Comparison of ENCODE assay signal across 8 cellular contexts in genomic region chr19:10424011-10424637, GRCh38. TPM values are rescaled to one million over a fixed set of nuclear protein-coding genes. Genes with fewer than 3 reads are reported as not detected.
DNase-seq lines count a peak whose midpoint lies in the region; ATAC-seq and TF ChIP-seq lines count a peak whose summit lies in the region.

No MANE protein-coding gene starts in this region.

- no peaks in the 10 kb centered on the region for H3K36me3 Mint-ChIP-seq in HFFc6 (ENCODE audit: low read depth)

- peaks cover 10% of the 10 kb centered on the region for H3K27me3 Mint-ChIP-seq in HFFc6 (ENCODE audit: insufficient read depth)

- peak overlapping the region; percentile 10 to 29 for H3K4me3 ChIP-seq in esophagus (ENCODE audit: low read depth in 1 of 2, low read length in 2 of 2)
- H3K4me3 ChIP-seq in mononuclear cell (ENCODE audit: low read length), result peak overlapping the region; percentile 21
- peak overlapping the region; percentile 40 for H3K4me3 ChIP-seq in thymus (ENCODE audit: low read length)

- peak; percentile 96 for TF ChIP-seq CTCF in HFFc6 (IDR thresholded peaks at IDR 0.05)

- H3K9me3 Mint-ChIP-seq in HFFc6, result no peaks in the 10 kb centered on the region

- peaks cover 8 to 18% of the 10 kb centered on the region in 2 donors for H3K4me1 ChIP-seq in esophagus (ENCODE audit: control insufficient read depth in 2 of 2, insufficient read depth in 2 of 2, low read length in 1 of 2)
- peaks cover 92% of the 10 kb centered on the region for H3K4me1 ChIP-seq in mononuclear cell (ENCODE audit: insufficient read depth, low read length)
- H3K4me1 ChIP-seq in thymus (ENCODE audit: control insufficient read depth, insufficient read depth, low read length), result peaks cover 12% of the 10 kb centered on the region

- peak overlapping the region; percentile 71 for H3K4me3 Mint-ChIP-seq in HFFc6

- H3K4me1 Mint-ChIP-seq in HFFc6 (ENCODE audit: low read depth), result peaks cover 48% of the 10 kb centered on the region

- H3K27ac ChIP-seq in esophagus (ENCODE audit: low read depth in 2 of 2, low read length in 1 of 2), result peak overlapping the region in 1 of 2 donors; percentile 14
- no peak overlapping the region for H3K27ac ChIP-seq in thymus (ENCODE audit: low read depth)

- ATAC-seq in GM21528 (IDR thresholded peaks at IDR 0.05; ENCODE audit: low FRiP score, unreplicated experiment), result no peak

- H3K36me3 ChIP-seq in esophagus (ENCODE audit: control insufficient read depth in 2 of 2, insufficient read depth in 2 of 2, low read length in 1 of 2) (no peaks in the 10 kb centered on the region), thymus (ENCODE audit: control insufficient read depth, insufficient read depth) (no peaks in the 10 kb centered on the region)

- H3K9me3 ChIP-seq in esophagus (ENCODE audit: control insufficient read depth in 2 of 2, insufficient read depth in 1 of 2, low read depth in 1 of 2, low read length in 1 of 2) (no peaks in the 10 kb centered on the region), mononuclear cell (ENCODE audit: low read depth, low read length) (no peaks in the 10 kb centered on the region), thymus (ENCODE audit: control insufficient read depth) (no peaks in the 10 kb centered on the region)

- peaks cover 5 to 14% of the 10 kb centered on the region in 2 donors for H3K27me3 ChIP-seq in esophagus (ENCODE audit: control insufficient read depth in 1 of 2, insufficient read depth in 2 of 2, low read length in 2 of 2)
- H3K27me3 ChIP-seq in mononuclear cell (ENCODE audit: insufficient read depth, low read length), result peaks cover 31% of the 10 kb centered on the region
- peaks cover 56% of the 10 kb centered on the region for H3K27me3 ChIP-seq in thymus (ENCODE audit: control insufficient read depth, insufficient read depth)

- no peak overlapping the region for H3K27ac Mint-ChIP-seq in HFFc6

- 1 to 2% methylated on average over 36 to 38 of the region's 38 CpGs for WGBS in esophagus, 2 donors
- WGBS in thymus, result 1% methylated on average over 38 of the region's 38 CpGs

- DNase-seq in COLO668 (lab: John Stamatoyannopoulos, UW; ENCODE audit: unreplicated experiment) (peak; percentile 75), HFFc6 (peak; percentile 57), NCI-H774 (lab: John Stamatoyannopoulos, UW) (peak; percentile 57), activated T-cell treated with anti-CD3 and anti-CD28 coated beads for 24 hours (ENCODE audit: low read depth) (peak; percentile 51)

RNA-seq across cellular contexts. Expression of gene PDE4A, which starts 3.8 kb away (rescaled TPM):
- total RNA-seq in HFFc6 (2021; fragmentation: NEBNext Ultra II Directional; extraction: Animal tissue kit (Norgen Biotek cat#: 25700)), result 10 to 100 TPM; 10.1 to 18.9 (median 10.8) TPM
- polyA plus RNA-seq in esophagus (1 to 10 TPM; 1.2 to 1.3 TPM), thymus (4.8 TPM)
- total RNA-seq in mononuclear cell, result 7.2 TPM

RNA-seq across cellular contexts. Expression of gene CDC37, which starts 20.8 kb away (rescaled TPM):
- 100 to 1,000 TPM; 222 to 280 (median 250) TPM for total RNA-seq in HFFc6 (2021; fragmentation: NEBNext Ultra II Directional; extraction: Animal tissue kit (Norgen Biotek cat#: 25700))
- polyA plus RNA-seq in esophagus (100 to 1,000 TPM; 162 to 206 TPM), thymus (313 TPM)
- total RNA-seq in mononuclear cell, result 114 TPM

RNA-seq across cellular contexts. Expression of gene TYK2, which starts 43.8 kb away (rescaled TPM):
- 10 to 100 TPM; 67.9 to 82.3 (median 78.5) TPM for total RNA-seq in HFFc6 (2021; fragmentation: NEBNext Ultra II Directional; extraction: Animal tissue kit (Norgen Biotek cat#: 25700))
- polyA plus RNA-seq in esophagus, result 10 to 100 TPM; 56.2 to 96.8 TPM
- total RNA-seq in mononuclear cell, result 93.2 TPM
- polyA plus RNA-seq in thymus, result 291 TPM
